18 cellular contexts compared by ENCODE assay signal in genomic region chr2:189143930-189144329, GRCh38. TPM values are rescaled to one million over a fixed set of nuclear protein-coding genes. Genes with fewer than 3 reads are reported as not detected.
DNase-seq lines count a peak whose midpoint lies in the region; ATAC-seq and TF ChIP-seq lines count a peak whose summit lies in the region.
"Had no signal": no experiment of that assay in that cellular context is flagged by ENCODE, and none has a peak within 500 bp of the region (broad histone marks: within the 10 kb centered on the region; RNA-seq: fewer than 3 reads in every experiment).

No MANE protein-coding gene starts in this region.

- DNase-seq in AG04450 (ENCODE audit: low read depth, low spot score) (peak; percentile 58), GM04504 (ENCODE audit: low read depth) (peak; percentile 81), dedifferentiated amniotic fluid mesenchymal stem cell (ENCODE audit: extremely low spot score) (peak; percentile 74), NCI-H146 (lab: John Stamatoyannopoulos, UW) (no peak), DMS53 (lab: John Stamatoyannopoulos, UW) (no peak), body of pancreas (no peak)
- DNase-seq: activated CD4-positive, CD25-positive, alpha-beta regulatory T cell treated with anti-CD3 and anti-CD28 coated beads, Interleukin-2, amount 50 U/mL, for 72 hours; activated naive CD4-positive, alpha-beta T cell treated with anti-CD3 and anti-CD28 coated beads, Interleukin-2, amount 50 U/mL, for 16 hours; cerebellar nuclear complex; DMS79; NCI-H187; nucleus accumbens; PC-9; stimulated activated CD4-positive, alpha-beta T cell treated with anti-CD3 and anti-CD28 coated beads, Interleukin-12 subunit alpha, Interleukin-12 subunit beta, amount 100 ng/mL, for 4 hours had no signal

- H3K27me3 ChIP-seq in AG04450 (ENCODE audit: control insufficient read depth, insufficient read depth, low read length) (no peaks in the 10 kb centered on the region), muscle layer of duodenum (ENCODE audit: low read depth, low read length) (no peaks in the 10 kb centered on the region), body of pancreas (no peaks in the 10 kb centered on the region)
- H3K27me3 ChIP-seq: BLaER1 treated with 17β-estradiol and CSF1 and Interleukin-3, amounts not matched to agents 10 nM and 100 nM; esophagus muscularis mucosa had no signal

- H3K4me3 ChIP-seq in AG04450 (ENCODE audit: low read depth, low read length) (no peak overlapping the region), muscle layer of duodenum (ENCODE audit: low read depth in 1 of 2, low read length in 2 of 2) (no peak overlapping the region), body of pancreas (no peak overlapping the region)
- H3K4me3 ChIP-seq: BLaER1 treated with 17β-estradiol and CSF1 and Interleukin-3, amounts not matched to agents 10 nM and 100 nM; esophagus muscularis mucosa; PC-9 had no signal

- TF ChIP-seq CTCF in AG04450 (IDR thresholded peaks at IDR 0.05; ENCODE audit: low read depth, low read length): no peak
- no peak for TF ChIP-seq CTCF in body of pancreas (IDR thresholded peaks at IDR 0.05)

- intact Hi-C loops in body of pancreas (cut with DNase I): no loop called here

- H3K27ac ChIP-seq in AG04450 (ENCODE audit: low read depth, low read length) (no peak overlapping the region), muscle layer of duodenum (ENCODE audit: low read length) (peak overlapping the region; percentile 25), body of pancreas (no peak overlapping the region)
- H3K27ac ChIP-seq: BLaER1 treated with 17β-estradiol and CSF1 and Interleukin-3, amounts not matched to agents 10 nM and 100 nM; esophagus muscularis mucosa; PC-9 had no signal

- H3K36me3 ChIP-seq in muscle layer of duodenum (ENCODE audit: control insufficient read depth in 1 of 2, insufficient read depth in 2 of 2, low read length in 2 of 2) (no peaks in the 10 kb centered on the region), body of pancreas (replicated peaks in 1 of 2; ENCODE audit: insufficient read depth in 1 of 2, low read depth in 2 of 2) (no peaks in the 10 kb centered on the region)
- H3K36me3 ChIP-seq: BLaER1 treated with 17β-estradiol and CSF1 and Interleukin-3, amounts not matched to agents 10 nM and 100 nM; esophagus muscularis mucosa had no signal

- 49 to 57% methylated on average over 2 of the region's 2 CpGs for WGBS in body of pancreas, 2 donors

- no peak for ATAC-seq in HG02852 (IDR thresholded peaks at IDR 0.05; ENCODE audit: unreplicated experiment)
- ATAC-seq in body of pancreas: no peak

- CTCF ChIA-PET in AG04450 (lab: Charles Lee): interaction anchor here (0.9 to 1.5 kb wide), 2 partner anchors 8 to 13 kb away, joined by 3 to 4 read pairs; no protein-coding TSS in a partner anchor

- H3K4me1 ChIP-seq in muscle layer of duodenum (ENCODE audit: control insufficient read depth in 1 of 2, insufficient read depth in 2 of 2, low read length in 2 of 2) (peaks cover 0 to 13% of the 10 kb centered on the region in 2 donors), body of pancreas (no peaks in the 10 kb centered on the region)
- H3K4me1 ChIP-seq: BLaER1 treated with 17β-estradiol and CSF1 and Interleukin-3, amounts not matched to agents 10 nM and 100 nM had no signal

- H3K9me3 ChIP-seq in AG04450 (ENCODE audit: control insufficient read depth, insufficient read depth, low read length) (no peaks in the 10 kb centered on the region), muscle layer of duodenum (ENCODE audit: control insufficient read depth in 1 of 2, low read length in 2 of 2) (no peaks in the 10 kb centered on the region), body of pancreas (no peaks in the 10 kb centered on the region)
- H3K9me3 ChIP-seq: BLaER1 treated with 17β-estradiol and CSF1 and Interleukin-3, amounts not matched to agents 10 nM and 100 nM; esophagus muscularis mucosa had no signal

- POLR2A ChIA-PET in AG04450 (lab: Yijun Ruan, JAX): no interaction called here

- no peak for TF ChIP-seq POLR2A in body of pancreas (IDR thresholded peaks at IDR 0.05)

RNA-seq across cellular contexts. Expression of gene COL5A2, which starts 35.6 kb away (rescaled TPM):
- polyA plus RNA-seq in AG04450 (2011; rRNA removed): 269 and 305 TPM in 2 replicates
- 292 and 320 TPM in 2 replicates for polyA minus RNA-seq in AG04450 (2011; rRNA and poly(A)+ RNA removed)
- total RNA-seq in body of pancreas: 10 to 100 TPM; 10.1 to 24.1 TPM

Comparison
In these comparisons a context has a peak if more than half of its experiments do, and no peak if none do; other contexts are left out.
1. DNase-seq: peak in AG04450 (single experiment), GM04504 (single experiment) and dedifferentiated amniotic fluid mesenchymal stem cell (single experiment); none in NCI-H146 (single experiment), DMS53 (single experiment) and body of pancreas (0 of 4).